ENCODE assay signal across 14 cellular contexts in the genomic region with DNA sequence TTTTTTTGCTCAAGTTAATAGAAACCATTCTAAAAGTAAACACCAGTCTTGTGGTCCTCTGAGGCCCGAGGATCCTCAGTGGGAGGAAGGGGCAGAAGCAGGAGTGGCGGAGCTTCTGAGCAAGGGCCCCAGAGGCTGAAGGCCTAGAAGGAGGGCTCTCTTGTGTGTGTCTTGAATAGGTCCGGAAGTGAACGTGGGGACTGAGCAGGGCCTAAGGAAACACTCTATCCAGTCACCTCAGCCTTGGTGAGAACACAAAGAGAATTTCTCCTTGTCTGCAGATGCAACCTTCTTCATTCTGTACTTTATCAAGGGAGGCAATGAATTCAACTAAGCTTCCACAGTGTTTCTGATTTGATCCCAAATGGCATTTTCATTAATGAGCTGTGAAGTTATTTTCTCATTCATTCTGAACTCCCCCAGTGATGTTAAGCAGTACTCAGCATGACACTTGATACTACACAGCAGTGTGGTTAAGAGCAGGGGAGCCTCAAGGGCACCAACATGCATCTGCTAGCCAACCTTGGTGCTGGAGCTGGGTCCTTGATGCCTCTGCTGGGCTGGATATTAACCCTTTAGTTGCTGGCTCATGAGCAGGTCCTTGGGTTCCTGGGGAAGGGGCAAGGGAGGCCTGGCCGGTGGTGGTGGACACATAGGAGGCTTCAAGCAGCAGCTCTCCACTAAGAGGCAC.
DNase-seq lines count a peak whose midpoint lies in the region; ATAC-seq lines count a peak whose summit lies in the region.
"Had no signal": no experiment of that assay in that cellular context is flagged by ENCODE, and none has a peak within 500 bp of the region (broad histone marks: within the 10 kb centered on the region; RNA-seq: fewer than 3 reads in every experiment).

No MANE protein-coding gene starts in this region.

- no peak overlapping the region for H3K4me3 Mint-ChIP-seq in stimulated activated naive B cell treated with anti-CD40 and anti-IgM and Interleukin-4, amounts not matched to agents 10 μg/mL and 1 μg/mL and 100 μg/mL, for 72 hours

- H3K4me1 Mint-ChIP-seq in stimulated activated naive B cell treated with anti-CD40 and anti-IgM and Interleukin-4, amounts not matched to agents 10 μg/mL and 1 μg/mL and 100 μg/mL, for 72 hours, result peaks cover 21 to 43% of the 10 kb centered on the region in 2 donors

- peak; percentile 20 for DNase-seq in DMS 273 (lab: John Stamatoyannopoulos, UW; ENCODE audit: unreplicated experiment)
- no peak for DNase-seq in DMS 273 treated with DMSO at 0.1 percent for 48 hours (lab: John Stamatoyannopoulos, UW)
- DNase-seq in NCI-H524 (lab: John Stamatoyannopoulos, UW), result peak; percentile 66 to 82
- peak; percentile 41 for DNase-seq in iris pigment epithelial cell (ENCODE audit: low read depth)
- DNase-seq in stimulated activated naive B cell treated with anti-CD40 and anti-IgM and Interleukin-4, amounts not matched to agents 10 μg/mL and 1 μg/mL and 100 μg/mL, for 72 hours, result no peak
- no peak for DNase-seq in stimulated activated naive CD8-positive, alpha-beta T cell treated with anti-CD3 and anti-CD28 coated beads, Interleukin-15, Interleukin-2, amounts not matched to agents 100 U/mL and 50 U/mL, for 24 hours
- no peak for DNase-seq in pons (ENCODE audit: low spot score)
- DNase-seq: activated CD8-positive, alpha-beta memory T cell treated with anti-CD3 and anti-CD28 coated beads, Interleukin-2, amount 50 U/mL, for 48 hours; dorsolateral prefrontal cortex; gastrocnemius medialis; left ventricle myocardium inferior; Peyer's patch; stimulated activated CD4-positive, alpha-beta T cell treated with anti-CD3 and anti-CD28 coated beads, Interleukin-4, amount 100 ng/mL, for 1 hour had no signal

- no peaks in the 10 kb centered on the region for H3K9me3 Mint-ChIP-seq in stimulated activated naive B cell treated with anti-CD40 and anti-IgM and Interleukin-4, amounts not matched to agents 10 μg/mL and 1 μg/mL and 100 μg/mL, for 72 hours

- H3K27ac Mint-ChIP-seq in stimulated activated naive B cell treated with anti-CD40 and anti-IgM and Interleukin-4, amounts not matched to agents 10 μg/mL and 1 μg/mL and 100 μg/mL, for 72 hours, result peak overlapping the region; percentile 37

- H3K36me3 Mint-ChIP-seq in stimulated activated naive B cell treated with anti-CD40 and anti-IgM and Interleukin-4, amounts not matched to agents 10 μg/mL and 1 μg/mL and 100 μg/mL, for 72 hours, result peaks cover 0 to 2% of the 10 kb centered on the region in 2 donors

- no peaks in the 10 kb centered on the region for H3K27me3 Mint-ChIP-seq in stimulated activated naive B cell treated with anti-CD40 and anti-IgM and Interleukin-4, amounts not matched to agents 10 μg/mL and 1 μg/mL and 100 μg/mL, for 72 hours

- no peak for ATAC-seq in stimulated activated naive B cell treated with anti-CD40 and anti-IgM and Interleukin-4, amounts not matched to agents 10 μg/mL and 1 μg/mL and 100 μg/mL, for 72 hours (replicated peaks)
- ATAC-seq in stimulated activated naive CD8-positive, alpha-beta T cell treated with anti-CD3 and anti-CD28 coated beads, Interleukin-15, Interleukin-2, amounts not matched to agents 100 U/mL and 50 U/mL, for 24 hours, result no peak
- ATAC-seq in HG02763 (IDR thresholded peaks at IDR 0.05; ENCODE audit: unreplicated experiment), result no peak
- ATAC-seq: gastrocnemius medialis had no signal

Comparison
In these comparisons a context has a peak if more than half of its experiments do, and no peak if none do; other contexts are left out.
1. DNase-seq: peak in DMS 273 (single experiment), NCI-H524 (2 of 2) and iris pigment epithelial cell (single experiment); none in DMS 273 treated with DMSO at 0.1 percent for 48 hours (single experiment), stimulated activated naive B cell treated with anti-CD40 and anti-IgM and Interleukin-4, amounts not matched to agents 10 μg/mL and 1 μg/mL and 100 μg/mL, for 72 hours (single experiment), stimulated activated naive CD8-positive, alpha-beta T cell treated with anti-CD3 and anti-CD28 coated beads, Interleukin-15, Interleukin-2, amounts not matched to agents 100 U/mL and 50 U/mL, for 24 hours (single experiment) and pons (single experiment).